Comparison of ENCODE assay signal across 9 cellular contexts in the genomic region with DNA sequence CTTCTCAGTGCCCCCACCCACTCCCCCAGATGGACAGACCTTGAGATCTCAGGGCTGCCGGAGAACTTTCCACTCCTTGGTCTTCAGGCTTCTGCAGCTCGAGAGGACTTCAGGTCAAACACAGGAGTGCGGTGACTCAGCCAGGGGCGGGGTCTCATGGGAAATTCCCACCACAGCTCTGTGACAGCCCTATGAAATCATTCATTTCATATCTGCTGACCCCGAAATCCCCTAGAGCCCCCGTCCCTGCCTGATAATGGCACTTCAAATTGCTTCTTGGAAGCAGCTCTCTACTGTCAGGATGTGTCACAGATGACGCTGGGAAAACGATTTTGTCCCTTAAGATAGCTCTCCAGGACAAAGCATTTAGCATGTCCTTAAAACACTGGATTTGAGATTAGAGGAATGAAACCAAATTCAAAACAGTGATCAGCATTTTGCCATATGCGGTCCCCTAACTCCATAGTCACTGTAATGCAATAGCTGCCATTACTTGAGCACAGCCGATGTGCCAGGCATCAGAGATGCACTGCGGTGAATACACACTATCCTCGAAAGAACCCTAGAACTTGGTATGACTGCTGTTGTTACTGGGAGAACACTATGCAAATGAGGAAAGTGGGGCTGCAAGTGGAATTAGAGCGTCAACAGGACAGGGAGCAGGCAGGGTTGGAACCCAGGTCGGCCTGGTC. TPM values are rescaled to one million over a fixed set of nuclear protein-coding genes. Genes with fewer than 3 reads are reported as not detected.
DNase-seq lines count a peak whose midpoint lies in the region; ATAC-seq and TF ChIP-seq lines count a peak whose summit lies in the region.
"Had no signal": no experiment of that assay in that cellular context is flagged by ENCODE, and none has a peak within 500 bp of the region (broad histone marks: within the 10 kb centered on the region; RNA-seq: fewer than 3 reads in every experiment).

Gene TNFRSF9, minus strand, starts transcription at position 95 of the 692 bp plus-strand sequence. CDS start 845 bp downstream, outside the sequence.

- DNase-seq in right cardiac atrium, result peak in 2 of 3 donors; percentile 40 to 60
- DNase-seq in cardiac septum (ENCODE audit: low spot score), result no peak
- DNase-seq in activated T-cell treated with anti-CD3 and anti-CD28 coated beads for 24 hours (ENCODE audit: low read depth), result peak; percentile 75
- DNase-seq in left lung, result peak; percentile 61 to 82
- DNase-seq in stimulated activated CD8-positive, alpha-beta memory T cell treated with anti-CD3 and anti-CD28 coated beads, Interleukin-7, amount 100 ng/mL, for 24 hours (ENCODE audit: low read depth), result peak; percentile 75
- no peak for DNase-seq in SKM-1 treated with dmso at 0.1 percent for 144 hours (lab: John Stamatoyannopoulos, UW; ENCODE audit: unreplicated experiment)
- no peak for DNase-seq in nucleus accumbens (lab: John Stamatoyannopoulos, UW)

- H3K4me1 ChIP-seq in right cardiac atrium (ENCODE audit: control insufficient read depth, insufficient read depth, low read length) (no peaks in the 10 kb centered on the region), left lung (peaks cover 20 to 58% of the 10 kb centered on the region in 2 donors)

- 48% methylated on average over 14 of the region's 14 CpGs for WGBS in right cardiac atrium

- H3K27ac ChIP-seq in right cardiac atrium (ENCODE audit: low read length) (no peak within 1 kb of the TSS), left lung (peak within 1 kb of the TSS in 1 of 2 donors; percentile 95)

- no peak within 1 kb of the TSS for H3K4me3 ChIP-seq in right cardiac atrium (ENCODE audit: low read length)
- H3K4me3 ChIP-seq in left lung, result peak within 1 kb of the TSS in 1 of 2 donors; percentile 23

- H3K27me3 ChIP-seq in right cardiac atrium (ENCODE audit: control insufficient read depth, insufficient read depth) (no peaks in the 10 kb centered on the region), left lung (peaks cover 3 to 22% of the 10 kb centered on the region in 2 donors)
- H3K27me3 ChIP-seq: upper lobe of left lung had no signal

- H3K36me3 ChIP-seq in left lung, result no peaks in the 10 kb centered on the region
- H3K36me3 ChIP-seq: upper lobe of left lung had no signal

- TF ChIP-seq CTCF in left lung (IDR thresholded peaks at IDR 0.05), result no peak

- H3K9me3 ChIP-seq in right cardiac atrium (ENCODE audit: control insufficient read depth, low read length) (no peaks in the 10 kb centered on the region), left lung (no peaks in the 10 kb centered on the region)
- H3K9me3 ChIP-seq: upper lobe of left lung had no signal

- intact Hi-C loops in right cardiac atrium (cut with DNase I), result no loop called here
- intact Hi-C loops in cardiac septum (cut with DNase I), result no loop called here
- intact Hi-C loops in left lung (cut with DNase I), result no loop called here

- ATAC-seq in right cardiac atrium, result peak in 1 of 2 donors; percentile 30
- peak; percentile 60 for ATAC-seq in left lung
- ATAC-seq in HG02763 (IDR thresholded peaks at IDR 0.05; ENCODE audit: unreplicated experiment), result no peak

RNA-seq across cellular contexts. Expression of gene TNFRSF9, which starts in this region (rescaled TPM):
- not detected for total RNA-seq in right cardiac atrium
- 0.07 TPM for polyA plus RNA-seq in right cardiac atrium
- 0.22 TPM for total RNA-seq in cardiac septum
- total RNA-seq in left lung, result 1 to 10 TPM in 1 of 2 donors, under 1 TPM in 1; 0.70 to 4.3 TPM

Comparison
In these comparisons a context has a peak if more than half of its experiments do, and no peak if none do; other contexts are left out.
1. Peak in DNase-seq in right cardiac atrium; RNA of the gene not detected or under 1 TPM.
2. DNase-seq: peak in activated T-cell treated with anti-CD3 and anti-CD28 coated beads for 24 hours (single experiment), left lung (2 of 2) and stimulated activated CD8-positive, alpha-beta memory T cell treated with anti-CD3 and anti-CD28 coated beads, Interleukin-7, amount 100 ng/mL, for 24 hours (single experiment); none in cardiac septum (single experiment), SKM-1 treated with dmso at 0.1 percent for 144 hours (single experiment) and nucleus accumbens (0 of 56).